Comparison of ENCODE assay signal across 20 cellular contexts in the genomic region with DNA sequence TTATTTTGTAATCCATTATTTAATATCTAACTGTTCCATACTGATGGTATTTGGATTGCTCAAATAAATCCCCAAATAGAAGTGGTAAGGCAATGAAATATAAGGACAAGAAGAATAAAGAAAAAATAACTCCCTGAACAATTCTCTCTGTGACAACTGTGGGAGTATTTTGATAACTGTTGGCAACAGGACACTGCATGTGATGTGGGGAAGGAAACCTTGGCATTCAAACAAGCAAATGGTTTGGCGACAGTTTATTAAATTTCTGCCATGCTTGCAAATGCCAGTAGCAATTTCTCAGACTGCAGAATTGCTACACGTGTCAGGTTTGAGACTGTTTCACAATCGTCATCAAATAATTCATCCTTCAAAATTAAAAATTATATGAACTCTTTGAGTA. TPM values are rescaled to one million over a fixed set of nuclear protein-coding genes. Genes with fewer than 3 reads are reported as not detected.
DNase-seq lines count a peak whose midpoint lies in the region; ATAC-seq and TF ChIP-seq lines count a peak whose summit lies in the region.
"Had no signal": no experiment of that assay in that cellular context is flagged by ENCODE, and none has a peak within 500 bp of the region (broad histone marks: within the 10 kb centered on the region; RNA-seq: fewer than 3 reads in every experiment).

No MANE protein-coding gene starts in this region.

- TF ChIP-seq RAD21 in SK-N-SH (IDR thresholded peaks at IDR 0.05; ENCODE audit: low read length), result no peak

- DNase-seq in Right ventricle myocardium superior, result no peak
- no peak for DNase-seq in right atrium auricular region (ENCODE audit: low spot score)
- DNase-seq in inferior parietal cortex (ENCODE audit: extremely low spot score), result peak; percentile 26
- DNase-seq in superior temporal gyrus (ENCODE audit: extremely low spot score), result peak; percentile 40
- no peak for DNase-seq in Kasumi-1 (lab: John Stamatoyannopoulos, UW)
- DNase-seq in SK-N-SH, result no peak
- DNase-seq: BE2C; C1 segment of cervical spinal cord; CD4-positive, CD25-positive, alpha-beta regulatory T cell; CD8-positive, alpha-beta memory T cell; COR-L47; DMS 273 treated with DMSO at 0.1 percent for 48 hours; DMS53; DND-41; EL; HCEC 1CT had no signal

- no peaks in the 10 kb centered on the region for H3K79me2 ChIP-seq in SK-N-SH (ENCODE audit: insufficient read depth)

- H3F3A ChIP-seq in SK-N-SH (replicated peaks; ENCODE audit: insufficient read depth), result no peaks in the 10 kb centered on the region

- no peak overlapping the region for H3K4me3 ChIP-seq in right atrium auricular region
- no peak overlapping the region for H3K4me3 ChIP-seq in SK-N-SH (ENCODE audit: low read depth in 2 of 2, low read length in 1 of 2)
- H3K4me3 ChIP-seq: GM12878, GM23338 had no signal

- POLR2A ChIA-PET in SK-N-SH (lab: Yijun Ruan, JAX), result no interaction called here

- H3K27ac ChIP-seq in right atrium auricular region, result peak overlapping the region in 1 of 2 donors; percentile 38
- H3K27ac ChIP-seq in SK-N-SH (ENCODE audit: low read depth in 2 of 2, low read length in 1 of 2), result no peak overlapping the region
- H3K27ac ChIP-seq: HL-60 had no signal

- WGBS in SK-N-SH (ENCODE audit: low lambda C conversion rate), result 59% methylated on average over 3 of the region's 3 CpGs

- H3K36me3 ChIP-seq in right atrium auricular region (no peaks in the 10 kb centered on the region), SK-N-SH (replicated peaks in 1 of 2; ENCODE audit: control insufficient read depth in 1 of 2, insufficient read depth in 2 of 2, low read length in 1 of 2) (no peaks in the 10 kb centered on the region)
- H3K36me3 ChIP-seq: BE2C had no signal

- no peaks in the 10 kb centered on the region for H3K9me3 ChIP-seq in right atrium auricular region
- no peaks in the 10 kb centered on the region for H3K9me3 ChIP-seq in SK-N-SH
- H3K9me3 ChIP-seq: BE2C had no signal

- H3K4me2 ChIP-seq in SK-N-SH, result no peak overlapping the region
- H3K4me2 ChIP-seq: GM23338 had no signal

- no peaks in the 10 kb centered on the region for H4K20me1 ChIP-seq in SK-N-SH (ENCODE audit: insufficient read depth)

- CTCF ChIA-PET in SK-N-SH (lab: Yijun Ruan, JAX), result interaction anchor here (3.3 kb wide), 1 partner anchor 7 kb away, joined by 24 read pairs; no protein-coding TSS in a partner anchor

- intact Hi-C loops in Right ventricle myocardium superior (cut with DNase I), result no loop called here

- no peaks in the 10 kb centered on the region for H3K9me2 ChIP-seq in SK-N-SH

- no peak overlapping the region; the same call in 1 of the 2 replicates for H2AFZ ChIP-seq in SK-N-SH (ENCODE audit: low read depth)
- H2AFZ ChIP-seq: GM23338 had no signal

- no peaks in the 10 kb centered on the region for H3K4me1 ChIP-seq in right atrium auricular region
- H3K4me1 ChIP-seq in SK-N-SH (ENCODE audit: control insufficient read depth in 1 of 2, insufficient read depth in 2 of 2, low read depth in 1 of 2, low read length in 1 of 2), result no peaks in the 10 kb centered on the region; a peak in 1 of 4 replicates
- H3K4me1 ChIP-seq: BE2C had no signal

- TF ChIP-seq EP300 in SK-N-SH (IDR thresholded peaks at IDR 0.05; ENCODE audit: borderline replicate concordance in 1 of 2, low read depth in 1 of 2, low read length in 1 of 2), result no peak

- no peak overlapping the region for H3K9ac ChIP-seq in SK-N-SH

- no peak for TF ChIP-seq CTCF in right atrium auricular region (IDR thresholded peaks at IDR 0.05)
- TF ChIP-seq CTCF in SK-N-SH (IDR thresholded peaks at IDR 0.05), result no peak

- H3K27me3 ChIP-seq in right atrium auricular region, result no peaks in the 10 kb centered on the region
- H3K27me3 ChIP-seq in SK-N-SH (ENCODE audit: insufficient read depth), result no peaks in the 10 kb centered on the region
- H3K27me3 ChIP-seq: BE2C had no signal

- ATAC-seq in Right ventricle myocardium superior (ENCODE audit: poor library complexity), result peak; percentile 90
- ATAC-seq: GM12878, GM23338 had no signal

TF ChIP-seq in SK-N-SH, 30 proteins besides CTCF, POLR2A, EP300 and RAD21:
- TF ChIP-seq, protein P1, sequence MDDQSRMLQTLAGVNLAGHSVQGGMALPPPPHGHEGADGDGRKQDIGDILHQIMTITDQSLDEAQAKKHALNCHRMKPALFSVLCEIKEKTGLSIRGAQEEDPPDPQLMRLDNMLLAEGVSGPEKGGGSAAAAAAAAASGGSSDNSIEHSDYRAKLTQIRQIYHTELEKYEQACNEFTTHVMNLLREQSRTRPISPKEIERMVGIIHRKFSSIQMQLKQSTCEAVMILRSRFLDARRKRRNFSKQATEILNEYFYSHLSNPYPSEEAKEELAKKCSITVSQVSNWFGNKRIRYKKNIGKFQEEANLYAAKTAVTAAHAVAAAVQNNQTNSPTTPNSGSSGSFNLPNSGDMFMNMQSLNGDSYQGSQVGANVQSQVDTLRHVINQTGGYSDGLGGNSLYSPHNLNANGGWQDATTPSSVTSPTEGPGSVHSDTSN (IDR thresholded peaks at IDR 0.05), result no peak
TF ChIP-seq in SK-N-SH: peak in this region for 0.

RNA-seq across cellular contexts. Expression of gene MRPL39, which starts 8.6 kb away (rescaled TPM):
- total RNA-seq in Right ventricle myocardium superior (56.5 TPM), right atrium auricular region (10 to 100 TPM; 25.9 to 35.7 TPM)
- polyA plus RNA-seq in SK-N-SH (2012; rRNA removed), result 21.1 and 26.9 TPM in 2 replicates
- 30.2 and 43.6 TPM in 2 replicates for polyA plus RNA-seq in SK-N-SH (2012; cell fraction: cytosol; rRNA removed)
- 7.3 and 13.5 TPM in 2 replicates for polyA plus RNA-seq in SK-N-SH (2012; cell fraction: nucleus; rRNA removed)

RNA-seq across cellular contexts. Expression of gene JAM2, which starts 23.2 kb away (rescaled TPM):
- total RNA-seq in Right ventricle myocardium superior, result 32.3 TPM
- 10 to 100 TPM; 12.3 to 15.6 TPM for total RNA-seq in right atrium auricular region
- 8.3 and 8.4 TPM in 2 replicates for polyA plus RNA-seq in SK-N-SH (2012; rRNA removed)
- 9.1 and 9.3 TPM in 2 replicates for polyA plus RNA-seq in SK-N-SH (2012; cell fraction: cytosol; rRNA removed)
- polyA plus RNA-seq in SK-N-SH (2012; cell fraction: nucleus; rRNA removed), result 4.8 and 8.1 TPM in 2 replicates
- total RNA-seq: CD4-positive, CD25-positive, alpha-beta regulatory T cell; G401 had no signal
- polyA plus RNA-seq: CD8-positive, alpha-beta memory T cell had no signal

Comparison
In these comparisons a context has a peak if more than half of its experiments do, and no peak if none do; other contexts are left out.
1. DNase-seq: peak in inferior parietal cortex (single experiment) and superior temporal gyrus (single experiment); none in Right ventricle myocardium superior (single experiment), right atrium auricular region (single experiment), Kasumi-1 (0 of 2) and SK-N-SH (single experiment).